19 cellular contexts compared by ENCODE assay signal in the genomic region with DNA sequence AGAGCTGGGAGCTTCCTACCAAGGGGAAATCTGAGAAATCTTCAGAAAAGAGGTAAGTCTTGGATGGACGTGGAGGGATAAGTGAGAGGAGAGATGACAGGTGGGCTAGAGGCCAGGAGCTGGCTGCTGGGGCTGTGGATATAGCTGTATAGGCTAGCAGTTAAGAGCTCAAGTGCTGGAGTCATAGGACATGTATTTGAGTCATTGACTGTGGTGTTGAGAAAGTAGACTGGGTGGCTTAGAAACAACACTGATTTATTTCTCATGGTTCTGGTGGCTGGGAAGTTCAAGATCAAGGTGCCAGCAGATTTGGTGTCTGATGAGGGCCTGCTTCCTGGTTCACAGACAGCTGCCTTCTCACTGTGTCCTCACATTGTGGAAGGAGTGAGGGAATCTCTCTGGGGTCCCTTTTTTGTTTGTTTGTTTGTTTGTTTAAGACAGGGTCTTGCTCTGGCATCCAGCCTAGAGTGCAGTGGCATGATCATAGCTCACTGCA.
"Had no signal": no experiment of that assay in that cellular context is flagged by ENCODE, and none has a peak within 500 bp of the region (broad histone marks: within the 10 kb centered on the region; RNA-seq: fewer than 3 reads in every experiment).

No MANE protein-coding gene starts in this region.

- H3K36me3 ChIP-seq: right atrium auricular region, tibial nerve, vagina had no signal

- H3K27ac ChIP-seq: coronary artery, foreskin keratinocyte, right atrium auricular region, tibial nerve, vagina had no signal

- H3K4me3 ChIP-seq: coronary artery, lung, right atrium auricular region, smooth muscle cell, tibial nerve, vagina had no signal

- H3K27me3 Mint-ChIP-seq: activated CD4-positive, alpha-beta memory T cell treated with anti-CD3 and anti-CD28 coated beads for 36 hours; activated naive CD8-positive, alpha-beta T cell treated with anti-CD3 and anti-CD28 coated beads for 36 hours; T-helper 17 cell had no signal

- ATAC-seq: activated T-cell treated with anti-CD3 and anti-CD28 coated beads, Interleukin-2, amount 50 U/mL, for 4 hours; foreskin keratinocyte; left colon; naive thymus-derived CD8-positive, alpha-beta T cell; T-helper 17 cell had no signal

- H3K9me3 ChIP-seq: vagina had no signal

- H3K4me2 ChIP-seq: smooth muscle cell had no signal

- DNase-seq: activated CD4-positive, alpha-beta memory T cell treated with anti-CD3 and anti-CD28 coated beads for 36 hours; activated CD4-positive, CD25-positive, alpha-beta regulatory T cell treated with anti-CD3 and anti-CD28 coated beads, Interleukin-2, amount 50 U/mL, for 72 hours; activated effector memory CD4-positive, alpha-beta T cell treated with anti-CD3 and anti-CD28 coated beads, Interleukin-2, amount 50 U/mL, for 16 hours; activated naive CD8-positive, alpha-beta T cell treated with anti-CD3 and anti-CD28 coated beads for 36 hours; activated T-cell treated with anti-CD3 and anti-CD28 coated beads, Interleukin-2, amount 50 U/mL, for 4 hours; aorta; effector memory CD4-positive, alpha-beta T cell; foreskin keratinocyte; head of caudate nucleus; left colon; naive thymus-derived CD8-positive, alpha-beta T cell; T-helper 17 cell had no signal

- H3K4me3 Mint-ChIP-seq: activated CD4-positive, alpha-beta memory T cell treated with anti-CD3 and anti-CD28 coated beads for 36 hours; activated naive CD8-positive, alpha-beta T cell treated with anti-CD3 and anti-CD28 coated beads for 36 hours; activated T-cell treated with anti-CD3 and anti-CD28 coated beads, Interleukin-2, amount 50 U/mL, for 4 hours; naive thymus-derived CD8-positive, alpha-beta T cell; T-helper 17 cell had no signal

- H3K4me1 ChIP-seq: foreskin keratinocyte, right atrium auricular region had no signal

- H3K27ac Mint-ChIP-seq: activated CD4-positive, alpha-beta memory T cell treated with anti-CD3 and anti-CD28 coated beads for 36 hours; activated naive CD8-positive, alpha-beta T cell treated with anti-CD3 and anti-CD28 coated beads for 36 hours; naive thymus-derived CD8-positive, alpha-beta T cell; T-helper 17 cell had no signal

- H3K27me3 ChIP-seq: foreskin keratinocyte, right atrium auricular region, tibial nerve, vagina had no signal

- FAIRE-seq: TTC549 had no signal

- H3K36me3 Mint-ChIP-seq: activated naive CD8-positive, alpha-beta T cell treated with anti-CD3 and anti-CD28 coated beads for 36 hours had no signal

- H3K4me1 Mint-ChIP-seq: T-helper 17 cell had no signal
